8 cellular contexts compared by ENCODE assay signal in the genomic region with DNA sequence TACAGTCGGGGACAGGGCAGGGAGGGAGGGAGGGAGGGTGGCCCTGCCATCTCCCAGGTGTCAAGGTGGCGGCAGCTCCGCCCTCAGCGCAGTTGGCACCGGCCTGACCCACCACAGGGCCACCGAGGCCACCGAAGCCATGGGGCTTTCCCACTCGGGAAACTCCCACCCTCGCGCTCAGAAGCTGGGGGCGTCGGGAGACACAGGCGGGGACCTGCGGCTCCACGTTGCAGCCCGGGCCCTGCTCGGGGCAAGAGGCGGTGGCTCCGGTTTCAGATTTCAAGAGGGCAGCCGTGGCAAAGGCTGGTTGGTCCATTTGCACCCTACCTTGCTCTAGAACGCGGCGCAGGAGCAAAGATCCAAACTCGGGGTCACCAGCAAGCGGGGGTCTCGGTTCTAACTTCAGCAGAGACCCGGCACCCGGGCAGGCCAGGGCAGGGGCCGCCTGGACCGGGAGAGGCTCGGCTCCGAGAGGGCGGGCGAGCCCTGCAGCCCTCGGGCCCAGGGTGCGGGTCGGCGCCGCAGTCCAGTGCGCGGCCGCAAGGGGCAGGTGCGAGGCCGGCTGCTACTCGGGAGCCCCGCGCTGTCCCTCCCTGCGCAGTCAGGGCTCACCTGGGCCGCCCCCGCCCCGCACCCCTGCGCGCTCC. TPM values are rescaled to one million over a fixed set of nuclear protein-coding genes. Genes with fewer than 3 reads are reported as not detected.
DNase-seq lines count a peak whose midpoint lies in the region; ATAC-seq and TF ChIP-seq lines count a peak whose summit lies in the region.

No MANE protein-coding gene starts in this region.

- POLR2A ChIA-PET in RWPE1 (lab: Yijun Ruan, JAX; ENCODE audit: low non-redundant PET), result interaction anchor here (1.1 kb wide), 1 partner anchor 10 kb away, joined by 3 read pairs; no protein-coding TSS in a partner anchor
- POLR2A ChIA-PET in activated naive CD8-positive, alpha-beta T cell treated with anti-CD3 and anti-CD28 coated beads, Interleukin-2, amount 10 ng/mL, durations not matched to agents 7 days and 5 days (lab: Charles Lee), result interaction anchor here (1.6 to 1.7 kb wide), 2 partner anchors 11 to 176 kb away, joined by 5 to 7 read pairs; partner anchors contain the start of gene MAP3K3

- TF ChIP-seq CTCF in RWPE1 (conservative IDR thresholded peaks at IDR 0.05; ENCODE audit: low read depth) (peak; percentile 84), hepatocyte (IDR thresholded peaks at IDR 0.05; ENCODE audit: poor library complexity) (peak; percentile 36)

- no peaks in the 10 kb centered on the region for H3K36me3 ChIP-seq in CD4-positive, CD25-positive, alpha-beta regulatory T cell (ENCODE audit: control insufficient read depth, insufficient read depth, low read length)
- H3K36me3 ChIP-seq in hepatocyte (replicated peaks; ENCODE audit: insufficient read depth, low read depth) (no peaks in the 10 kb centered on the region), skeletal muscle tissue (ENCODE audit: control insufficient read depth in 3 of 3, insufficient read depth in 3 of 3, low read length in 3 of 3) (no peaks in the 10 kb centered on the region)

- no peak overlapping the region for H3K4me3 ChIP-seq in CD4-positive, CD25-positive, alpha-beta regulatory T cell (ENCODE audit: low read depth, low read length)
- H3K4me3 ChIP-seq in hepatocyte (peak overlapping the region; percentile 50), skeletal muscle tissue (ENCODE audit: low read length in 3 of 3) (peak overlapping the region; percentile 59 to 72 (median 68))

- H3K9me2 ChIP-seq in hepatocyte (replicated peaks; ENCODE audit: insufficient read depth), result no peaks in the 10 kb centered on the region

- H3K9me3 Mint-ChIP-seq in CD4-positive, CD25-positive, alpha-beta regulatory T cell, result no peaks in the 10 kb centered on the region
- H3K9me3 Mint-ChIP-seq in activated naive CD8-positive, alpha-beta T cell treated with anti-CD3 and anti-CD28 coated beads, Interleukin-2, amount 10 ng/mL, durations not matched to agents 7 days and 5 days, result no peaks in the 10 kb centered on the region

- peak; percentile 71 to 75 for ATAC-seq in CD4-positive, CD25-positive, alpha-beta regulatory T cell (ENCODE audit: low read depth in 2 of 2)
- ATAC-seq in GM19395 (IDR thresholded peaks at IDR 0.05; ENCODE audit: unreplicated experiment) (peak; percentile 64), HG03439 (IDR thresholded peaks at IDR 0.05; ENCODE audit: unreplicated experiment) (peak; percentile 65)
- peak; percentile 69 for ATAC-seq in activated naive CD8-positive, alpha-beta T cell treated with anti-CD3 and anti-CD28 coated beads, Interleukin-2, amount 10 ng/mL, durations not matched to agents 7 days and 5 days (ENCODE audit: low read depth)

- H3K27ac ChIP-seq in CD4-positive, CD25-positive, alpha-beta regulatory T cell (ENCODE audit: insufficient read depth, low read length, poor library complexity, severe bottlenecking), result peak overlapping the region; percentile 47
- H3K27ac ChIP-seq in RWPE1, result peak overlapping the region; percentile 78
- H3K27ac ChIP-seq in hepatocyte, result peak overlapping the region; percentile 77
- H3K27ac ChIP-seq in skeletal muscle tissue (ENCODE audit: low read depth, low read length), result peak overlapping the region; percentile 44

- H3K27me3 Mint-ChIP-seq in CD4-positive, CD25-positive, alpha-beta regulatory T cell, result peaks cover 25% of the 10 kb centered on the region
- H3K27me3 Mint-ChIP-seq in activated naive CD8-positive, alpha-beta T cell treated with anti-CD3 and anti-CD28 coated beads, Interleukin-2, amount 10 ng/mL, durations not matched to agents 7 days and 5 days, result peaks cover 21% of the 10 kb centered on the region

- CTCF ChIA-PET in RWPE1 (lab: Yijun Ruan, JAX), result interaction anchor here (0.7 to 5.0 kb wide), 9 partner anchors 11 to 166 kb away, joined by 3 to 28 read pairs (median 5); no protein-coding TSS in a partner anchor

- H4K20me1 ChIP-seq in hepatocyte (ENCODE audit: insufficient read depth, poor library complexity, severe bottlenecking), result no peaks in the 10 kb centered on the region

- H3K27ac Mint-ChIP-seq in CD4-positive, CD25-positive, alpha-beta regulatory T cell, result peak overlapping the region in 2 of 3 donors; percentile 75 to 80
- H3K27ac Mint-ChIP-seq in activated naive CD8-positive, alpha-beta T cell treated with anti-CD3 and anti-CD28 coated beads, Interleukin-2, amount 10 ng/mL, durations not matched to agents 7 days and 5 days, result no peak overlapping the region

- H3K27me3 ChIP-seq in CD4-positive, CD25-positive, alpha-beta regulatory T cell (ENCODE audit: control insufficient read depth, insufficient read depth, low read length), result no peaks in the 10 kb centered on the region
- no peaks in the 10 kb centered on the region for H3K27me3 ChIP-seq in hepatocyte
- H3K27me3 ChIP-seq in skeletal muscle tissue (ENCODE audit: control insufficient read depth in 3 of 3, insufficient read depth in 3 of 3, low read length in 3 of 3), result peaks cover 0 to 10% (median 3%) of the 10 kb centered on the region in 3 donors

- H3K4me3 Mint-ChIP-seq in CD4-positive, CD25-positive, alpha-beta regulatory T cell, result peak overlapping the region; percentile 53 to 80 (median 76)
- peak overlapping the region; percentile 54 for H3K4me3 Mint-ChIP-seq in activated naive CD8-positive, alpha-beta T cell treated with anti-CD3 and anti-CD28 coated beads, Interleukin-2, amount 10 ng/mL, durations not matched to agents 7 days and 5 days

- H3K4me1 ChIP-seq in CD4-positive, CD25-positive, alpha-beta regulatory T cell (ENCODE audit: control insufficient read depth, insufficient read depth, low read length, poor library complexity, severe bottlenecking), result peaks cover 16% of the 10 kb centered on the region
- H3K4me1 ChIP-seq in hepatocyte (ENCODE audit: insufficient read depth) (peaks cover 21% of the 10 kb centered on the region), skeletal muscle tissue (ENCODE audit: control insufficient read depth in 3 of 3, insufficient read depth in 3 of 3, low read length in 3 of 3) (peaks cover 26 to 27% (median 26%) of the 10 kb centered on the region in 3 donors)

- no peaks in the 10 kb centered on the region for H3K36me3 Mint-ChIP-seq in CD4-positive, CD25-positive, alpha-beta regulatory T cell
- no peaks in the 10 kb centered on the region for H3K36me3 Mint-ChIP-seq in activated naive CD8-positive, alpha-beta T cell treated with anti-CD3 and anti-CD28 coated beads, Interleukin-2, amount 10 ng/mL, durations not matched to agents 7 days and 5 days

- no peaks in the 10 kb centered on the region for H3K9me3 ChIP-seq in CD4-positive, CD25-positive, alpha-beta regulatory T cell (ENCODE audit: control insufficient read depth in 2 of 2, low read length in 2 of 2)
- H3K9me3 ChIP-seq in hepatocyte (ENCODE audit: low read depth) (no peaks in the 10 kb centered on the region), skeletal muscle tissue (ENCODE audit: control insufficient read depth in 3 of 3, low read length in 3 of 3) (no peaks in the 10 kb centered on the region)

- WGBS in hepatocyte (ENCODE audit: low lambda C conversion rate, missing lambda C conversion rate), result 5% methylated on average over 39 of the region's 53 CpGs

- peak overlapping the region; percentile 40 to 72 (median 45) for H3K9ac ChIP-seq in skeletal muscle tissue (ENCODE audit: low read depth in 1 of 3, low read length in 3 of 3)

- peak in 2 of 3 donors; percentile 30 to 55 for DNase-seq in CD4-positive, CD25-positive, alpha-beta regulatory T cell
- DNase-seq in RWPE1 (ENCODE audit: low spot score) (peak; percentile 77), hepatocyte (ENCODE audit: low spot score) (peak; percentile 59), medulla oblongata (ENCODE audit: extremely low spot score) (no peak)
- no peak for DNase-seq in activated naive CD8-positive, alpha-beta T cell treated with anti-CD3 and anti-CD28 coated beads, Interleukin-2, amount 10 ng/mL, durations not matched to agents 7 days and 5 days

- peak overlapping the region; percentile 94 for H3K4me2 ChIP-seq in hepatocyte

- H2AFZ ChIP-seq in hepatocyte, result peak overlapping the region; percentile 98

- peaks cover 0 to 28% (median 3%) of the 10 kb centered on the region in 4 donors for H3K4me1 Mint-ChIP-seq in CD4-positive, CD25-positive, alpha-beta regulatory T cell
- H3K4me1 Mint-ChIP-seq in activated naive CD8-positive, alpha-beta T cell treated with anti-CD3 and anti-CD28 coated beads, Interleukin-2, amount 10 ng/mL, durations not matched to agents 7 days and 5 days, result peaks cover 14% of the 10 kb centered on the region

- peaks cover 10% of the 10 kb centered on the region for H3K79me2 ChIP-seq in hepatocyte

RNA-seq across cellular contexts. Expression of gene CYB561, which starts 0.4 kb away (rescaled TPM):
- total RNA-seq in CD4-positive, CD25-positive, alpha-beta regulatory T cell, result 6.1 TPM
- 1 to 10 TPM in 1 of 4 donors, under 1 TPM in 3; 0.28 to 2.2 (median 0.82) TPM for polyA plus RNA-seq in CD4-positive, CD25-positive, alpha-beta regulatory T cell
- total RNA-seq in activated naive CD8-positive, alpha-beta T cell treated with anti-CD3 and anti-CD28 coated beads, Interleukin-2, amount 10 ng/mL, durations not matched to agents 7 days and 5 days, result 10 to 100 TPM; 29.1 to 32.0 TPM
- total RNA-seq in hepatocyte (12.9 and 15.1 TPM in 2 replicates), skeletal muscle tissue (4.2 TPM)
- polyA plus RNA-seq in hepatocyte, result 20.2 and 20.6 TPM in 2 replicates

RNA-seq across cellular contexts. Expression of gene ACE, which starts 31.2 kb away (rescaled TPM):
- total RNA-seq in CD4-positive, CD25-positive, alpha-beta regulatory T cell, result 4.2 TPM
- polyA plus RNA-seq in CD4-positive, CD25-positive, alpha-beta regulatory T cell, result under 1 TPM in 1 of 4 donors, not detected in 3; 0.15 TPM
- 10 to 100 TPM; 18.2 to 19.3 TPM for total RNA-seq in activated naive CD8-positive, alpha-beta T cell treated with anti-CD3 and anti-CD28 coated beads, Interleukin-2, amount 10 ng/mL, durations not matched to agents 7 days and 5 days
- total RNA-seq in hepatocyte (4.2 and 8.0 TPM in 2 replicates), skeletal muscle tissue (7.8 TPM)
- 7.2 and 9.5 TPM in 2 replicates for polyA plus RNA-seq in hepatocyte

Comparison
In these comparisons a context has a peak if more than half of its experiments do, and no peak if none do; other contexts are left out.
1. DNase-seq: peak in CD4-positive, CD25-positive, alpha-beta regulatory T cell (2 of 3), RWPE1 (single experiment) and hepatocyte (single experiment); none in activated naive CD8-positive, alpha-beta T cell treated with anti-CD3 and anti-CD28 coated beads, Interleukin-2, amount 10 ng/mL, durations not matched to agents 7 days and 5 days (single experiment) and medulla oblongata (single experiment).
2. Peak in every context shown above with its lines, with median percentiles within 50 percentile points of each other: ATAC-seq and H3K27ac ChIP-seq.